Comparison of ENCODE assay signal across 16 cellular contexts in the genomic region with DNA sequence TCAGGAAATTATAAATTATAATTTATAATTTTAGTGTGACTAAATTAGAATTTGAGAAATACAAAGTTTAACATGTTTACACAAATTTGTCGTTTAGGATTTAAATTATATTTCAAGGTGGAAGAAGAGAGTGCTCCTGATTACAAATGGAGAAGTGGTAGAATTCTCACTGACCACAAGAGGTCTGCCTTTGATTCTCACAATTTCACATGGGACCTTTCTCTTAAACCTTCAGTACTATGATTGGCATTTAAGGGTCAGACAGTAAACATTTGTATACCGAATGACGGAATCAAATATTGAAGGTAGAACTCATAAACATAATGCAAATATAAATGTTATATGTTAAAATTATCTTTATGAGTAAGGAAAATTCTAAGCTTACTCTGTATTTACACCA.
"Had no signal": no experiment of that assay in that cellular context is flagged by ENCODE, and none has a peak within 500 bp of the region (broad histone marks: within the 10 kb centered on the region; RNA-seq: fewer than 3 reads in every experiment).

No MANE protein-coding gene starts in this region.

- H3K27ac ChIP-seq: esophagus muscularis mucosa, right atrium auricular region, skin epidermis, suprapubic skin had no signal

- FAIRE-seq: astrocyte, bronchial epithelial cell had no signal

- H3K4me1 ChIP-seq: right atrium auricular region had no signal

- H3K27me3 ChIP-seq: esophagus muscularis mucosa, right atrium auricular region, suprapubic skin had no signal

- DNase-seq: activated CD4-positive, alpha-beta T cell treated with anti-CD3 and anti-CD28 coated beads, Interleukin-2, amount 50 U/mL, for 1 hour; activated CD8-positive, alpha-beta memory T cell treated with anti-CD3 and anti-CD28 coated beads for 24 hours; activated naive CD8-positive, alpha-beta T cell treated with anti-CD3 and anti-CD28 coated beads for 36 hours; foreskin melanocyte; mesenchymal stem cell; natural killer cell; nucleus accumbens; stimulated activated CD4-positive, alpha-beta T cell treated with anti-CD3 and anti-CD28 coated beads, Interleukin-15, amount 100 ng/mL, for 24 hours; stimulated activated CD4-positive, alpha-beta T cell treated with anti-CD3 and anti-CD28 coated beads, Interleukin-4, amount 100 ng/mL, for 24 hours; stimulated activated naive CD4-positive, alpha-beta T cell treated with Interleukin-2 at 50 U/mL for 16 hours had no signal

- H3K36me3 ChIP-seq: esophagus muscularis mucosa, right atrium auricular region, suprapubic skin had no signal

- H3K9me3 ChIP-seq: esophagus muscularis mucosa, right atrium auricular region, suprapubic skin had no signal

- H3K4me3 ChIP-seq: esophagus muscularis mucosa, right atrium auricular region, skin epidermis, suprapubic skin had no signal
